In genomic region chr4:39729557-39729956, GRCh38 we compare ENCODE assay signal across 12 cellular contexts. TPM values are rescaled to one million over a fixed set of nuclear protein-coding genes. Genes with fewer than 3 reads are reported as not detected.
DNase-seq lines count a peak whose midpoint lies in the region; ATAC-seq and TF ChIP-seq lines count a peak whose summit lies in the region.
"Had no signal": no experiment of that assay in that cellular context is flagged by ENCODE, and none has a peak within 500 bp of the region (broad histone marks: within the 10 kb centered on the region; RNA-seq: fewer than 3 reads in every experiment).

No MANE protein-coding gene starts in this region.

- no peak for ATAC-seq in GM21360 (IDR thresholded peaks at IDR 0.05; ENCODE audit: unreplicated experiment)

- peaks cover 44 to 70% of the 10 kb centered on the region in 2 donors for H3K4me1 Mint-ChIP-seq in immature natural killer cell

- DNase-seq in AG10803 (ENCODE audit: low read depth) (peak; percentile 53), GM03348 (ENCODE audit: low spot score) (peak; percentile 22), amniotic epithelial cell (ENCODE audit: low read depth) (peak; percentile 49), immature natural killer cell (no peak), NCI-H2107 treated with DMSO at 0.1 percent for 48 hours (lab: John Stamatoyannopoulos, UW; ENCODE audit: unreplicated experiment) (no peak), NCI-H748 treated with DMSO at 0.1 percent for 48 hours (lab: John Stamatoyannopoulos, UW) (no peak)
- DNase-seq in stimulated activated CD4-positive, alpha-beta T cell treated with anti-CD3 and anti-CD28 coated beads, Interleukin-12 subunit alpha, Interleukin-12 subunit beta, amount 100 ng/mL, for 4 hours, result no peak
- DNase-seq: anterior cingulate cortex; kidney glomerular epithelial cell; NCI-H1417 treated with DMSO at 0.1 percent for 48 hours; stimulated activated CD8-positive, alpha-beta memory T cell treated with anti-CD3 and anti-CD28 coated beads, Interleukin-4, amount 100 ng/mL, for 48 hours had no signal

- peak overlapping the region; percentile 2 to 76 (median 19) for H3K27ac Mint-ChIP-seq in immature natural killer cell

- no peaks in the 10 kb centered on the region for H3K36me3 Mint-ChIP-seq in immature natural killer cell

- H3K4me3 ChIP-seq in AG10803 (ENCODE audit: low read length), result no peak overlapping the region

- no peaks in the 10 kb centered on the region for H3K9me3 Mint-ChIP-seq in immature natural killer cell

- peaks cover 0 to under 1% (median 0%) of the 10 kb centered on the region in 3 donors for H3K27me3 Mint-ChIP-seq in immature natural killer cell (ENCODE audit: low read depth in 3 of 3)

- TF ChIP-seq CTCF in AG10803 (conservative IDR thresholded peaks at IDR 0.05; ENCODE audit: low read length), result no peak

- H3K4me3 Mint-ChIP-seq in immature natural killer cell, result no peak overlapping the region

RNA-seq across cellular contexts. Expression of gene UBE2K, which starts 31.6 kb away (rescaled TPM):
- 10 to 100 TPM; 47.9 to 82.4 (median 67.8) TPM for polyA plus RNA-seq in immature natural killer cell

Comparison
In these comparisons a context has a peak if more than half of its experiments do, and no peak if none do; other contexts are left out.
1. DNase-seq: peak in AG10803 (single experiment), GM03348 (single experiment) and amniotic epithelial cell (single experiment); none in immature natural killer cell (0 of 3), stimulated activated CD4-positive, alpha-beta T cell treated with anti-CD3 and anti-CD28 coated beads, Interleukin-12 subunit alpha, Interleukin-12 subunit beta, amount 100 ng/mL, for 4 hours (single experiment), NCI-H2107 treated with DMSO at 0.1 percent for 48 hours (single experiment) and NCI-H748 treated with DMSO at 0.1 percent for 48 hours (single experiment).